Comparison of ENCODE assay signal across 8 cellular contexts in genomic region chr2:189751080-189751658, GRCh38. TPM values are rescaled to one million over a fixed set of nuclear protein-coding genes. Genes with fewer than 3 reads are reported as not detected.
DNase-seq lines count a peak whose midpoint lies in the region; ATAC-seq and TF ChIP-seq lines count a peak whose summit lies in the region.

No MANE protein-coding gene starts in this region.

- H3K9ac ChIP-seq in DND-41 (ENCODE audit: low read depth, low read length) (no peak overlapping the region), liver (ENCODE audit: low read depth in 1 of 2, low read length in 2 of 2) (no peak overlapping the region)

- H3K9me3 ChIP-seq in A673 (ENCODE audit: low read depth, low read length, poor library complexity, severe bottlenecking) (no peaks in the 10 kb centered on the region), DND-41 (ENCODE audit: insufficient read depth, low read length, severe bottlenecking) (no peaks in the 10 kb centered on the region), liver (ENCODE audit: control insufficient read depth in 4 of 4, low read length in 3 of 4) (no peaks in the 10 kb centered on the region), thyroid gland (no peaks in the 10 kb centered on the region)

- TF ChIP-seq RAD21 in liver (IDR thresholded peaks at IDR 0.05) = peak; percentile 65 to 81

- H3K27me3 Mint-ChIP-seq in brain = no peaks in the 10 kb centered on the region

- intact Hi-C loops in A673 (cut with micrococcal nuclease; ENCODE audit: unreplicated experiment) (loop anchor here (5.0 kb wide), 1 partner anchor 321 kb away; no protein-coding TSS in a partner anchor), thyroid gland (cut with DNase I) (no loop called here)

- no TSS peak for BruUV-seq in A673 (replicated peaks; lab: Mats Ljungman, UMichigan)

- H3K27me3 ChIP-seq in A673 (replicated peaks; ENCODE audit: insufficient read depth, low read depth, low read length, poor library complexity) = no peaks in the 10 kb centered on the region
- no peaks in the 10 kb centered on the region for H3K27me3 ChIP-seq in DND-41 (ENCODE audit: insufficient read depth, low read length, poor library complexity)
- H3K27me3 ChIP-seq in liver (ENCODE audit: control insufficient read depth in 4 of 4, insufficient read depth in 4 of 4, low read length in 3 of 4) = no peaks in the 10 kb centered on the region
- H3K27me3 ChIP-seq in thyroid gland = no peaks in the 10 kb centered on the region

- POLR2A ChIA-PET in A673 (lab: Charles Lee; ENCODE audit: low non-redundant PET) = interaction anchor here (0.7 to 1.0 kb wide), 2 partner anchors 220 to 321 kb away, joined by 3 to 7 read pairs; no protein-coding TSS in a partner anchor

- H3K4me3 ChIP-seq in A673 (ENCODE audit: low read depth, low read length, poor library complexity, severe bottlenecking) (no peak overlapping the region), DND-41 (ENCODE audit: low read depth in 1 of 2, low read length in 2 of 2) (no peak overlapping the region), liver (ENCODE audit: low read depth in 1 of 3, low read length in 3 of 3) (no peak overlapping the region), thyroid gland (replicated peaks in 1 of 3) (no peak overlapping the region)

- H3K36me3 ChIP-seq in A673 (ENCODE audit: insufficient read depth, low read length, poor library complexity, severe bottlenecking) = peaks cover 16% of the 10 kb centered on the region
- H3K36me3 ChIP-seq in DND-41 (ENCODE audit: insufficient read depth, low read length) = peaks cover 64% of the 10 kb centered on the region
- peaks cover 0 to 38% (median 17%) of the 10 kb centered on the region in 4 donors for H3K36me3 ChIP-seq in liver (ENCODE audit: control insufficient read depth in 4 of 4, insufficient read depth in 3 of 4, low read depth in 1 of 4, low read length in 3 of 4)
- peaks cover 5 to 14% of the 10 kb centered on the region in 2 donors for H3K36me3 ChIP-seq in thyroid gland

- H3K4me1 Mint-ChIP-seq in brain = no peaks in the 10 kb centered on the region

- no peaks in the 10 kb centered on the region for H3K79me2 ChIP-seq in DND-41 (ENCODE audit: insufficient read depth, low read length)

- no peaks in the 10 kb centered on the region for H3K9me3 Mint-ChIP-seq in brain

- 86% methylated on average over 10 of the region's 10 CpGs for WGBS in liver
- 86% methylated on average over 10 of the region's 10 CpGs for WGBS in thyroid gland, 2 donors

- H3K4me1 ChIP-seq in A673 (ENCODE audit: insufficient read depth, low read length, poor library complexity, severe bottlenecking) (no peaks in the 10 kb centered on the region), DND-41 (ENCODE audit: insufficient read depth, low read length) (no peaks in the 10 kb centered on the region), liver (ENCODE audit: control insufficient read depth in 4 of 4, insufficient read depth in 4 of 4, low read length in 3 of 4) (no peaks in the 10 kb centered on the region), thyroid gland (no peaks in the 10 kb centered on the region)

- H3K27ac ChIP-seq in A673 (ENCODE audit: low read depth, low read length, poor library complexity, severe bottlenecking) = no peak overlapping the region
- H3K27ac ChIP-seq in DND-41 (ENCODE audit: low read length) = no peak overlapping the region
- H3K27ac ChIP-seq in liver (ENCODE audit: low read depth in 1 of 2, low read length in 2 of 2) = no peak overlapping the region
- H3K27ac ChIP-seq in thyroid gland = no peak overlapping the region

- ATAC-seq in DND-41 (ENCODE audit: insufficient read depth, low read depth) = peak; percentile 92
- ATAC-seq in HG03039 (IDR thresholded peaks at IDR 0.05; ENCODE audit: unreplicated experiment) = peak; percentile 53
- no peak for ATAC-seq in HG03457 (IDR thresholded peaks at IDR 0.05; ENCODE audit: unreplicated experiment)

- H3K4me3 Mint-ChIP-seq in brain = no peak overlapping the region

- H3K4me2 ChIP-seq in DND-41 (ENCODE audit: insufficient read depth, low read length) = no peak overlapping the region

- no peak overlapping the region for H3K27ac Mint-ChIP-seq in brain

- TF ChIP-seq CTCF in A673 (conservative IDR thresholded peaks at IDR 0.05; ENCODE audit: low read depth, low read length) = peak; percentile 79
- peak; percentile 81 for TF ChIP-seq CTCF in DND-41 (IDR thresholded peaks at IDR 0.05; ENCODE audit: borderline replicate concordance, extremely low read depth, low read length, poor library complexity, severe bottlenecking)
- peak; percentile 42 to 64 for TF ChIP-seq CTCF in brain (conservative IDR thresholded peaks at IDR 0.05)
- peak; percentile 60 for TF ChIP-seq CTCF in liver (IDR thresholded peaks at IDR 0.05; ENCODE audit: low read depth, low read length, missing input control)
- TF ChIP-seq CTCF in thyroid gland (IDR thresholded peaks at IDR 0.05) = peak in 4 of 6 experiments; percentile 14 to 53 (median 40)

- H3K36me3 Mint-ChIP-seq in brain = peaks cover 29% of the 10 kb centered on the region

- no peak overlapping the region for H2AFZ ChIP-seq in DND-41 (ENCODE audit: low read depth, low read length)

- no peak for TF ChIP-seq POLR2A in thyroid gland (IDR thresholded peaks at IDR 0.05)

- no peaks in the 10 kb centered on the region for H4K20me1 ChIP-seq in DND-41 (ENCODE audit: insufficient read depth, low read length)

- CTCF ChIA-PET in A673 (lab: Charles Lee) = interaction anchor here (0.6 to 1.3 kb wide), 2 partner anchors 90 to 317 kb away, joined by 4 to 10 read pairs; partner anchors contain the start of gene ASNSD1

- DNase-seq in A673 (ENCODE audit: low spot score) (peak; percentile 58), DND-41 (peak; percentile 33), RPMI7951 (ENCODE audit: low read depth) (peak; percentile 39), thyroid gland (peak in 1 of 2 donors; percentile 13)

TF ChIP-seq in liver, 16 proteins besides CTCF, POLR2A, EP300 and RAD21:
- no peak for TF ChIP-seq EGR1 (IDR thresholded peaks at IDR 0.05; ENCODE audit: low read depth in 2 of 2)
- no peak for TF ChIP-seq FOXA2 (IDR thresholded peaks at IDR 0.05)
- no peak for TF ChIP-seq YY1 (IDR thresholded peaks at IDR 0.05)
- no peak for TF ChIP-seq NR2F2 (IDR thresholded peaks at IDR 0.05)
TF ChIP-seq in liver: peak in this region for 0.

RNA-seq across cellular contexts. Expression of gene OSGEPL1, which starts 11.4 kb away (rescaled TPM):
- 13.1 and 13.7 TPM in 2 replicates for total RNA-seq in A673 (2021)
- total RNA-seq in RPMI7951 (2014; rRNA removed; shearing (Covaris generic)) = 19.7 and 27.6 TPM in 2 replicates
- 5.9 TPM for polyA plus RNA-seq in brain (ENCODE audit: insufficient read depth, low read depth, low replicate concordance)
- 1 to 10 TPM; 5.4 to 5.6 TPM for total RNA-seq in liver
- polyA plus RNA-seq in liver = 1 to 10 TPM; 2.9 to 5.3 TPM
- 10 to 100 TPM in 2 of 4 donors, 1 to 10 TPM in 2; 6.9 to 13.7 (median 9.8) TPM for total RNA-seq in thyroid gland

RNA-seq across cellular contexts. Expression of gene ORMDL1, which starts 33.0 kb away (rescaled TPM):
- total RNA-seq in A673 (2021) (59.7 and 64.0 TPM in 2 replicates), liver (10 to 100 TPM; 24.0 to 44.4 TPM), thyroid gland (100 to 1,000 TPM in 1 of 4 donors, 10 to 100 TPM in 3; 73.1 to 124 (median 90.0) TPM)
- 75.7 and 84.3 TPM in 2 replicates for total RNA-seq in RPMI7951 (2014; rRNA removed; shearing (Covaris generic))
- polyA plus RNA-seq in brain (ENCODE audit: insufficient read depth, low read depth, low replicate concordance) (22.7 TPM), liver (10 to 100 TPM; 22.1 to 64.9 TPM)

RNA-seq across cellular contexts. Expression of gene PMS1, which starts 33.1 kb away (rescaled TPM):
- total RNA-seq in A673 (2021) (43.7 and 46.5 TPM in 2 replicates), liver (10 to 100 TPM in 1 of 2 donors, 1 to 10 TPM in 1; 9.8 to 19.2 TPM), thyroid gland (10 to 100 TPM; 22.7 to 34.9 (median 28.1) TPM)
- total RNA-seq in RPMI7951 (2014; rRNA removed; shearing (Covaris generic)) = 27.3 and 30.3 TPM in 2 replicates
- polyA plus RNA-seq in brain (ENCODE audit: insufficient read depth, low read depth, low replicate concordance) (4.8 TPM), liver (1 to 10 TPM; 3.0 to 7.6 TPM)
